Comparison of ENCODE assay signal across 8 cellular contexts in genomic region chr4:86595426-86595805, GRCh38.
DNase-seq lines count a peak whose midpoint lies in the region; ATAC-seq lines count a peak whose summit lies in the region.

No MANE protein-coding gene starts in this region.

- H3K36me3 ChIP-seq in muscle layer of colon (ENCODE audit: insufficient read depth, low read length) = no peaks in the 10 kb centered on the region

- H3K9me3 ChIP-seq in muscle layer of colon (ENCODE audit: low read length) = no peaks in the 10 kb centered on the region

- DNase-seq in EL = peak; percentile 54
- DNase-seq in NCI-H748 treated with DMSO at 0.1 percent for 48 hours (lab: John Stamatoyannopoulos, UW) = peak; percentile 42
- DNase-seq in NCI-H345 (lab: John Stamatoyannopoulos, UW) = no peak
- DNase-seq in NCI-H2029 (lab: John Stamatoyannopoulos, UW) = no peak

- no peaks in the 10 kb centered on the region for H3K9me3 Mint-ChIP-seq in dendritic cell treated with granulocyte-macrophage colony-stimulating factor and Interleukin-4, amounts not matched to agents 40 ng/mL and 50 ng/mL, for 4 days

- intact Hi-C loops in dendritic cell treated with granulocyte-macrophage colony-stimulating factor and Interleukin-4, amounts not matched to agents 40 ng/mL and 50 ng/mL, for 4 days (cut with micrococcal nuclease) = no loop called here

- no peaks in the 10 kb centered on the region for H3K36me3 Mint-ChIP-seq in dendritic cell treated with granulocyte-macrophage colony-stimulating factor and Interleukin-4, amounts not matched to agents 40 ng/mL and 50 ng/mL, for 4 days (ENCODE audit: low read depth)

- H3K27me3 Mint-ChIP-seq in dendritic cell treated with granulocyte-macrophage colony-stimulating factor and Interleukin-4, amounts not matched to agents 40 ng/mL and 50 ng/mL, for 4 days = peaks cover 42% of the 10 kb centered on the region

- peaks cover 6% of the 10 kb centered on the region for H3K4me1 ChIP-seq in muscle layer of colon (ENCODE audit: insufficient read depth, low read length)

- peak overlapping the region; percentile 76 for H3K4me3 Mint-ChIP-seq in dendritic cell treated with granulocyte-macrophage colony-stimulating factor and Interleukin-4, amounts not matched to agents 40 ng/mL and 50 ng/mL, for 4 days

- H3K27me3 ChIP-seq in muscle layer of colon (ENCODE audit: control insufficient read depth in 1 of 2, insufficient read depth in 2 of 2, low read length in 2 of 2) = no peaks in the 10 kb centered on the region

- ATAC-seq in HG02763 (IDR thresholded peaks at IDR 0.05; ENCODE audit: unreplicated experiment) (no peak), HG03442 (IDR thresholded peaks at IDR 0.05; ENCODE audit: unreplicated experiment) (no peak)

- peak overlapping the region; percentile 88 for H3K27ac ChIP-seq in muscle layer of colon (ENCODE audit: low read depth, low read length)

- H3K4me3 ChIP-seq in muscle layer of colon (ENCODE audit: low read depth in 1 of 2, low read length in 2 of 2) = peak overlapping the region; percentile 86 to 99

- peak overlapping the region; percentile 33 for H3K9ac ChIP-seq in muscle layer of colon (ENCODE audit: low read length)

- peaks cover 20% of the 10 kb centered on the region for H3K4me1 Mint-ChIP-seq in dendritic cell treated with granulocyte-macrophage colony-stimulating factor and Interleukin-4, amounts not matched to agents 40 ng/mL and 50 ng/mL, for 4 days (ENCODE audit: low read depth)

- peak overlapping the region; percentile 23 for H3K27ac Mint-ChIP-seq in dendritic cell treated with granulocyte-macrophage colony-stimulating factor and Interleukin-4, amounts not matched to agents 40 ng/mL and 50 ng/mL, for 4 days

Comparison
In these comparisons a context has a peak if more than half of its experiments do, and no peak if none do; other contexts are left out.
1. DNase-seq: peak in EL (single experiment) and NCI-H748 treated with DMSO at 0.1 percent for 48 hours (single experiment); none in NCI-H345 (single experiment) and NCI-H2029 (single experiment).